ENCODE assay signal across 30 cellular contexts in genomic region chr3:34216713-34217346, GRCh38.
A peak's percentile ranks its signal among the peaks of the same experiment; 100 is the strongest.
DNase-seq lines count a peak whose midpoint lies in the region; ATAC-seq, FAIRE-seq and TF ChIP-seq lines count a peak whose summit lies in the region.
"Had no signal": no experiment of that assay in that cellular context is flagged by ENCODE, and none has a peak within 500 bp of the region (broad histone marks: within the 10 kb centered on the region; RNA-seq: fewer than 3 reads in every experiment).

No MANE protein-coding gene starts in this region.

- no peak for TF ChIP-seq CTCF in SU-DHL-6 (IDR thresholded peaks at IDR 0.05; ENCODE audit: insufficient read depth, low read length, poor library complexity, severe bottlenecking)
- no peak for TF ChIP-seq CTCF in neural cell (IDR thresholded peaks at IDR 0.05; ENCODE audit: poor library complexity, severe bottlenecking)

- no peak for TF ChIP-seq EP300 in neural cell (conservative IDR thresholded peaks at IDR 0.05; ENCODE audit: poor library complexity, severe bottlenecking)

- H3K79me2 ChIP-seq in SU-DHL-6 (ENCODE audit: insufficient read depth, low read length) (no peaks in the 10 kb centered on the region), neural cell (replicated peaks; ENCODE audit: insufficient read depth, low read length) (no peaks in the 10 kb centered on the region)

- ATAC-seq in GM21390 (IDR thresholded peaks at IDR 0.05; ENCODE audit: unreplicated experiment), result peak; percentile 68
- no peak for ATAC-seq in GM18858 (IDR thresholded peaks at IDR 0.05; ENCODE audit: unreplicated experiment)
- ATAC-seq: left cardiac atrium, psoas muscle, Right ventricle myocardium inferior had no signal

- peak; percentile 81 for FAIRE-seq in GM12892 (lab: Jason Lieb, UNC)
- FAIRE-seq: A204.1, frontal cortex had no signal

- H3K4me2 ChIP-seq in SU-DHL-6 (ENCODE audit: low read depth, low read length, poor library complexity, severe bottlenecking) (peak overlapping the region; percentile 30), neural cell (ENCODE audit: low read length) (no peak overlapping the region)
- H3K4me2 ChIP-seq: PC-9 had no signal

- DNase-seq in GM12892 (ENCODE audit: insufficient read length) (no peak), substantia nigra (lab: John Stamatoyannopoulos, UW) (no peak)
- no peak for DNase-seq in stimulated activated CD4-positive, alpha-beta T cell treated with anti-CD3 and anti-CD28 coated beads, Interleukin-4, amount 100 ng/mL, for 24 hours
- DNase-seq in effector CD4-positive, alpha-beta T cell, result no peak
- DNase-seq: activated CD4-positive, alpha-beta T cell treated with anti-CD3 and anti-CD28 coated beads, Interleukin-2, amount 10 ng/mL, durations not matched to agents 24 days and 14 days; activated gamma-delta T cell treated with Interleukin-2 at 50 U/mL for 16 hours; activated T-cell treated with anti-CD3 and anti-CD28 coated beads, Interleukin-2, amount 50 U/mL, for 24 hours; BE2C; GDM1; H7; left cardiac atrium; mesendoderm; MV-4-11; NCI-H146; NCI-H2171 treated with DMSO at 0.1 percent for 48 hours; NCI-H524; NK-92 treated with Interleukin-12 subunit alpha and Interleukin-12 subunit beta, amount 100 ng/mL, for 24 hours; PC-9; psoas muscle; stimulated activated CD4-positive, alpha-beta T cell treated with anti-CD3 and anti-CD28 coated beads, Interleukin-15, amount 100 ng/mL, for 24 hours; thyroid gland had no signal

- H3K27ac ChIP-seq in SU-DHL-6 (ENCODE audit: low read depth, low read length) (peak overlapping the region; percentile 49), neural cell (ENCODE audit: low read length) (peak overlapping the region; percentile 47), substantia nigra (ENCODE audit: low read depth, low read length, poor library complexity, severe bottlenecking) (no peak overlapping the region)
- H3K27ac ChIP-seq: neutrophil, PC-9, psoas muscle, thyroid gland, VCaP had no signal

- H3K36me3 ChIP-seq in SU-DHL-6 (ENCODE audit: low read length), result no peaks in the 10 kb centered on the region
- no peaks in the 10 kb centered on the region for H3K36me3 ChIP-seq in neural cell (ENCODE audit: insufficient read depth, low read length)
- H3K36me3 ChIP-seq: BE2C, neutrophil, thyroid gland had no signal

- no peak overlapping the region for H3K9ac ChIP-seq in SU-DHL-6 (ENCODE audit: low read length)
- H3K9ac ChIP-seq in neural cell (ENCODE audit: low read length), result no peak overlapping the region

- H2AFZ ChIP-seq in SU-DHL-6 (ENCODE audit: low read depth, low read length, severe bottlenecking) (no peak overlapping the region), neural cell (ENCODE audit: low read depth, low read length) (no peak overlapping the region)
- H2AFZ ChIP-seq: PC-9 had no signal

- TF ChIP-seq POLR2A in GM12892 (IDR thresholded peaks at IDR 0.05; ENCODE audit: low read depth, low read length), result no peak

- H3K27me3 ChIP-seq in SU-DHL-6 (ENCODE audit: low read length) (no peaks in the 10 kb centered on the region), neural cell (ENCODE audit: insufficient read depth, low read depth, low read length) (no peaks in the 10 kb centered on the region)
- H3K27me3 ChIP-seq: BE2C, neutrophil, thyroid gland had no signal

- H3K9me3 ChIP-seq in SU-DHL-6 (ENCODE audit: insufficient read depth, low read length) (no peaks in the 10 kb centered on the region), neural cell (ENCODE audit: low read length) (no peaks in the 10 kb centered on the region)
- H3K9me3 ChIP-seq: BE2C, neutrophil, psoas muscle, thyroid gland had no signal

- H3F3A ChIP-seq in SU-DHL-6 (ENCODE audit: insufficient read depth), result no peaks in the 10 kb centered on the region
- no peaks in the 10 kb centered on the region for H3F3A ChIP-seq in neural cell (ENCODE audit: insufficient read depth, low read length, poor library complexity, severe bottlenecking)

- no peaks in the 10 kb centered on the region for H4K20me1 ChIP-seq in SU-DHL-6 (ENCODE audit: low read depth, low read length)
- no peaks in the 10 kb centered on the region for H4K20me1 ChIP-seq in neural cell (ENCODE audit: insufficient read depth)

- TF ChIP-seq RAD21 in neural cell (conservative IDR thresholded peaks at IDR 0.05), result no peak

- H3K9me2 ChIP-seq in SU-DHL-6 (replicated peaks; ENCODE audit: insufficient read depth, low read length) (no peaks in the 10 kb centered on the region), neural cell (ENCODE audit: insufficient read depth, low read length) (no peaks in the 10 kb centered on the region)

- no peak overlapping the region for H3K4me3 ChIP-seq in SU-DHL-6 (ENCODE audit: insufficient read depth, low read length, poor library complexity, severe bottlenecking)
- peak overlapping the region; percentile 26 for H3K4me3 ChIP-seq in neural cell (ENCODE audit: low read length)
- H3K4me3 ChIP-seq: PC-9, psoas muscle, thyroid gland had no signal

TF ChIP-seq in neural cell, 6 proteins besides CTCF, POLR2A, EP300 and RAD21:
- TF ChIP-seq TAF1 (IDR thresholded peaks at IDR 0.05; ENCODE audit: low read depth) (no peak), SMC3 (conservative IDR thresholded peaks at IDR 0.05; ENCODE audit: poor library complexity) (no peak), REST (IDR thresholded peaks at IDR 0.05; ENCODE audit: borderline replicate concordance) (no peak)
